8 cellular contexts compared by ENCODE assay signal in genomic region chr14:21269252-21270046, GRCh38. TPM values are rescaled to one million over a fixed set of nuclear protein-coding genes. Genes with fewer than 3 reads are reported as not detected.
DNase-seq lines count a peak whose midpoint lies in the region; ATAC-seq lines count a peak whose summit lies in the region.

TSS of gene HNRNPC (minus strand) at chr14:21269442. CDS start at chr14:21234193, 35,249 bp downstream.

- peak; percentile 86 for ATAC-seq in GM21529 (IDR thresholded peaks at IDR 0.05; ENCODE audit: unreplicated experiment)

- no peaks in the 10 kb centered on the region for H3K27me3 Mint-ChIP-seq in IgD-negative memory B cell

- DNase-seq in DMS 273 treated with DMSO at 0.1 percent for 48 hours (lab: John Stamatoyannopoulos, UW) (peak; percentile 100), OCI-M2 (lab: John Stamatoyannopoulos, UW; ENCODE audit: unreplicated experiment) (peak; percentile 99), activated T-cell treated with anti-CD3 and anti-CD28 coated beads for 4 hours (peak; percentile 100), epidermal melanocyte (ENCODE audit: insufficient read length, low spot score) (peak; percentile 91), middle frontal gyrus (ENCODE audit: extremely low spot score, low spot score) (peak; percentile 100)
- peak; percentile 100 for DNase-seq in stimulated activated CD8-positive, alpha-beta memory T cell treated with anti-CD3 and anti-CD28 coated beads, Interleukin-2, amount 100 ng/mL, for 48 hours (ENCODE audit: low read depth in 2 of 2)

- H3K36me3 Mint-ChIP-seq in IgD-negative memory B cell = peaks cover 2% of the 10 kb centered on the region

- H3K27ac Mint-ChIP-seq in IgD-negative memory B cell = peak within 1 kb of the TSS; percentile 92 to 100 (median 99)

- H3K9me3 Mint-ChIP-seq in IgD-negative memory B cell = no peaks in the 10 kb centered on the region

- H3K4me1 Mint-ChIP-seq in IgD-negative memory B cell = peaks cover 31 to 33% (median 31%) of the 10 kb centered on the region in 3 donors

- peak within 1 kb of the TSS; percentile 92 to 100 (median 100) for H3K4me3 Mint-ChIP-seq in IgD-negative memory B cell

RNA-seq across cellular contexts. Expression of gene HNRNPC, which starts in this region (rescaled TPM):
- polyA plus RNA-seq in IgD-negative memory B cell = 741 TPM

Comparison
In these comparisons a context has a peak if more than half of its experiments do, and no peak if none do; other contexts are left out.
1. Peak in every context shown above with its lines: DNase-seq and ATAC-seq.